Comparison of ENCODE assay signal across 1 cellular context in the genomic region with DNA sequence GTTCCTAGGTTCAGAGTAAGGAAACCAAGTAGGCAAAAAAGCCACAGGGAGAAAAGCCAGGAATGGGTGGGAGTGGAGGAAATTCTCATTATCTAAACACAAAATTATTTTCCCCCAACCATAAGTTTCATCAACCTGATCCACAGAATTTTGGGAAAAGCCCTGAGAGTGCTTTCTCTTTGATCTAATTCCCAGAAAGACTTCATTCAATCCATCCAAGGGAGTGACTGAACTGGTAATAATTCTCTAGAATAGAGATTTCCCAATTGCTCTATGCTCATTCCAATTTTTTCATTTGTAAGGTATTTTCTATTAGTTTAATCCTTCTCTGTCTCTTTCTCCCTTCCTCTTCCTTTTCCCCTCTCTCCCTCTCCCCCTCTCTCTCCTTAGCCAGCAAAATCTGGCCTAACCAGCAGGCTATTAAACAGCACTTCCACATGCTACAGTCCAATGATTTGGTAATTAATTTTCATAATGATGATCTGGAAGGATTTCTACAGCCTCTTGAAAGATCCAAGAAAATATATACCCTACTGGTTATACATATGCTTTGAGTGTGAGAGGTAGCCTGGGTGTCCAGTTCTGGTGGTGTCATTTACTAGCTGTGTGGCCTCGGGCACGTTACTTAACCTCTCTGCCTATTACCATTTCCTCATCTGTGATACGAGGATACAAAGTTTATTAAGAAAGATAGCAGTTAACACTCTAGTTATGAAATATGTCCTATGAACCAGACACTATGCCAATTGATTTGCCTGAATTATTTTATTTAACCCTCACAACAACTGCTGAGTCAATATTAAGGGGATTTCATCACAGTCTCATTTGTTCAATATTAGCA.
TF ChIP-seq lines count a peak whose summit lies in the region.

No MANE protein-coding gene starts in this region.

TF ChIP-seq in GM23338, 12 proteins besides CTCF, POLR2A, EP300 and RAD21 (continued from another document):
- TF ChIP-seq, protein P1, sequence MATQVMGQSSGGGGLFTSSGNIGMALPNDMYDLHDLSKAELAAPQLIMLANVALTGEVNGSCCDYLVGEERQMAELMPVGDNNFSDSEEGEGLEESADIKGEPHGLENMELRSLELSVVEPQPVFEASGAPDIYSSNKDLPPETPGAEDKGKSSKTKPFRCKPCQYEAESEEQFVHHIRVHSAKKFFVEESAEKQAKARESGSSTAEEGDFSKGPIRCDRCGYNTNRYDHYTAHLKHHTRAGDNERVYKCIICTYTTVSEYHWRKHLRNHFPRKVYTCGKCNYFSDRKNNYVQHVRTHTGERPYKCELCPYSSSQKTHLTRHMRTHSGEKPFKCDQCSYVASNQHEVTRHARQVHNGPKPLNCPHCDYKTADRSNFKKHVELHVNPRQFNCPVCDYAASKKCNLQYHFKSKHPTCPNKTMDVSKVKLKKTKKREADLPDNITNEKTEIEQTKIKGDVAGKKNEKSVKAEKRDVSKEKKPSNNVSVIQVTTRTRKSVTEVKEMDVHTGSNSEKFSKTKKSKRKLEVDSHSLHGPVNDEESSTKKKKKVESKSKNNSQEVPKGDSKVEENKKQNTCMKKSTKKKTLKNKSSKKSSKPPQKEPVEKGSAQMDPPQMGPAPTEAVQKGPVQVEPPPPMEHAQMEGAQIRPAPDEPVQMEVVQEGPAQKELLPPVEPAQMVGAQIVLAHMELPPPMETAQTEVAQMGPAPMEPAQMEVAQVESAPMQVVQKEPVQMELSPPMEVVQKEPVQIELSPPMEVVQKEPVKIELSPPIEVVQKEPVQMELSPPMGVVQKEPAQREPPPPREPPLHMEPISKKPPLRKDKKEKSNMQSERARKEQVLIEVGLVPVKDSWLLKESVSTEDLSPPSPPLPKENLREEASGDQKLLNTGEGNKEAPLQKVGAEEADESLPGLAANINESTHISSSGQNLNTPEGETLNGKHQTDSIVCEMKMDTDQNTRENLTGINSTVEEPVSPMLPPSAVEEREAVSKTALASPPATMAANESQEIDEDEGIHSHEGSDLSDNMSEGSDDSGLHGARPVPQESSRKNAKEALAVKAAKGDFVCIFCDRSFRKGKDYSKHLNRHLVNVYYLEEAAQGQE (IDR thresholded peaks at IDR 0.05; ENCODE audit: unreplicated experiment): no peak
- TF ChIP-seq, protein P2, sequence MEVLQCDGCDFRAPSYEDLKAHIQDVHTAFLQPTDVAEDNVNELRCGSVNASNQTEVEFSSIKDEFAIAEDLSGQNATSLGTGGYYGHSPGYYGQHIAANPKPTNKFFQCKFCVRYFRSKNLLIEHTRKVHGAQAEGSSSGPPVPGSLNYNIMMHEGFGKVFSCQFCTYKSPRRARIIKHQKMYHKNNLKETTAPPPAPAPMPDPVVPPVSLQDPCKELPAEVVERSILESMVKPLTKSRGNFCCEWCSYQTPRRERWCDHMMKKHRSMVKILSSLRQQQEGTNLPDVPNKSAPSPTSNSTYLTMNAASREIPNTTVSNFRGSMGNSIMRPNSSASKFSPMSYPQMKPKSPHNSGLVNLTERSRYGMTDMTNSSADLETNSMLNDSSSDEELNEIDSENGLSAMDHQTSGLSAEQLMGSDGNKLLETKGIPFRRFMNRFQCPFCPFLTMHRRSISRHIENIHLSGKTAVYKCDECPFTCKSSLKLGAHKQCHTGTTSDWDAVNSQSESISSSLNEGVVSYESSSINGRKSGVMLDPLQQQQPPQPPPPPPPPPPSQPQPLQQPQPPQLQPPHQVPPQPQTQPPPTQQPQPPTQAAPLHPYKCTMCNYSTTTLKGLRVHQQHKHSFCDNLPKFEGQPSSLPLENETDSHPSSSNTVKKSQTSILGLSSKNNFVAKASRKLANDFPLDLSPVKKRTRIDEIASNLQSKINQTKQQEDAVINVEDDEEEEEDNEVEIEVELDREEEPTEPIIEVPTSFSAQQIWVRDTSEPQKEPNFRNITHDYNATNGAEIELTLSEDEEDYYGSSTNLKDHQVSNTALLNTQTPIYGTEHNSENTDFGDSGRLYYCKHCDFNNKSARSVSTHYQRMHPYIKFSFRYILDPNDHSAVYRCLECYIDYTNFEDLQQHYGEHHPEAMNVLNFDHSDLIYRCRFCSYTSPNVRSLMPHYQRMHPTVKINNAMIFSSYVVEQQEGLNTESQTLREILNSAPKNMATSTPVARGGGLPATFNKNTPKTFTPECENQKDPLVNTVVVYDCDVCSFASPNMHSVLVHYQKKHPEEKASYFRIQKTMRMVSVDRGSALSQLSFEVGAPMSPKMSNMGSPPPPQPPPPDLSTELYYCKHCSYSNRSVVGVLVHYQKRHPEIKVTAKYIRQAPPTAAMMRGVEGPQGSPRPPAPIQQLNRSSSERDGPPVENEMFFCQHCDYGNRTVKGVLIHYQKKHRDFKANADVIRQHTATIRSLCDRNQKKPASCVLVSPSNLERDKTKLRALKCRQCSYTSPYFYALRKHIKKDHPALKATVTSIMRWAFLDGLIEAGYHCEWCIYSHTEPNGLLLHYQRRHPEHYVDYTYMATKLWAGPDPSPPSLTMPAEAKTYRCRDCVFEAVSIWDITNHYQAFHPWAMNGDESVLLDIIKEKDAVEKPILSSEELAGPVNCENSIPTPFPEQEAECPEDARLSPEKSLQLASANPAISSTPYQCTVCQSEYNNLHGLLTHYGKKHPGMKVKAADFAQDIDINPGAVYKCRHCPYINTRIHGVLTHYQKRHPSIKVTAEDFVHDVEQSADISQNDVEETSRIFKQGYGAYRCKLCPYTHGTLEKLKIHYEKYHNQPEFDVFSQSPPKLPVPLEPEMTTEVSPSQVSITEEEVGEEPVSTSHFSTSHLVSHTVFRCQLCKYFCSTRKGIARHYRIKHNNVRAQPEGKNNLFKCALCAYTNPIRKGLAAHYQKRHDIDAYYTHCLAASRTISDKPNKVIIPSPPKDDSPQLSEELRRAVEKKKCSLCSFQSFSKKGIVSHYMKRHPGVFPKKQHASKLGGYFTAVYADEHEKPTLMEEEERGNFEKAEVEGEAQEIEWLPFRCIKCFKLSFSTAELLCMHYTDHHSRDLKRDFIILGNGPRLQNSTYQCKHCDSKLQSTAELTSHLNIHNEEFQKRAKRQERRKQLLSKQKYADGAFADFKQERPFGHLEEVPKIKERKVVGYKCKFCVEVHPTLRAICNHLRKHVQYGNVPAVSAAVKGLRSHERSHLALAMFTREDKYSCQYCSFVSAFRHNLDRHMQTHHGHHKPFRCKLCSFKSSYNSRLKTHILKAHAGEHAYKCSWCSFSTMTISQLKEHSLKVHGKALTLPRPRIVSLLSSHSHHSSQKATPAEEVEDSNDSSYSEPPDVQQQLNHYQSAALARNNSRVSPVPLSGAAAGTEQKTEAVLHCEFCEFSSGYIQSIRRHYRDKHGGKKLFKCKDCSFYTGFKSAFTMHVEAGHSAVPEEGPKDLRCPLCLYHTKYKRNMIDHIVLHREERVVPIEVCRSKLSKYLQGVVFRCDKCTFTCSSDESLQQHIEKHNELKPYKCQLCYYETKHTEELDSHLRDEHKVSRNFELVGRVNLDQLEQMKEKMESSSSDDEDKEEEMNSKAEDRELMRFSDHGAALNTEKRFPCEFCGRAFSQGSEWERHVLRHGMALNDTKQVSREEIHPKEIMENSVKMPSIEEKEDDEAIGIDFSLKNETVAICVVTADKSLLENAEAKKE (CRISPR knock-in tag; IDR thresholded peaks at IDR 0.05): no peak
- TF ChIP-seq EZH2phosphoT487 (IDR thresholded peaks at IDR 0.05; ENCODE audit: unreplicated experiment): no peak
- no peak for TF ChIP-seq JUNB (IDR thresholded peaks at IDR 0.05; ENCODE audit: unreplicated experiment)
- TF ChIP-seq NANOG (IDR thresholded peaks at IDR 0.05; ENCODE audit: borderline replicate concordance): no peak
- TF ChIP-seq, protein P3, sequence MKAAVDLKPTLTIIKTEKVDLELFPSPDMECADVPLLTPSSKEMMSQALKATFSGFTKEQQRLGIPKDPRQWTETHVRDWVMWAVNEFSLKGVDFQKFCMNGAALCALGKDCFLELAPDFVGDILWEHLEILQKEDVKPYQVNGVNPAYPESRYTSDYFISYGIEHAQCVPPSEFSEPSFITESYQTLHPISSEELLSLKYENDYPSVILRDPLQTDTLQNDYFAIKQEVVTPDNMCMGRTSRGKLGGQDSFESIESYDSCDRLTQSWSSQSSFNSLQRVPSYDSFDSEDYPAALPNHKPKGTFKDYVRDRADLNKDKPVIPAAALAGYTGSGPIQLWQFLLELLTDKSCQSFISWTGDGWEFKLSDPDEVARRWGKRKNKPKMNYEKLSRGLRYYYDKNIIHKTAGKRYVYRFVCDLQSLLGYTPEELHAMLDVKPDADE (IDR thresholded peaks at IDR 0.05): no peak
- no peak for TF ChIP-seq ZNF331 (CRISPR knock-in tag; IDR thresholded peaks at IDR 0.05; ENCODE audit: low read depth)
- no peak for TF ChIP-seq ZNF114 (CRISPR knock-in tag; IDR thresholded peaks at IDR 0.05)
